20 cellular contexts compared by ENCODE assay signal in the genomic region with DNA sequence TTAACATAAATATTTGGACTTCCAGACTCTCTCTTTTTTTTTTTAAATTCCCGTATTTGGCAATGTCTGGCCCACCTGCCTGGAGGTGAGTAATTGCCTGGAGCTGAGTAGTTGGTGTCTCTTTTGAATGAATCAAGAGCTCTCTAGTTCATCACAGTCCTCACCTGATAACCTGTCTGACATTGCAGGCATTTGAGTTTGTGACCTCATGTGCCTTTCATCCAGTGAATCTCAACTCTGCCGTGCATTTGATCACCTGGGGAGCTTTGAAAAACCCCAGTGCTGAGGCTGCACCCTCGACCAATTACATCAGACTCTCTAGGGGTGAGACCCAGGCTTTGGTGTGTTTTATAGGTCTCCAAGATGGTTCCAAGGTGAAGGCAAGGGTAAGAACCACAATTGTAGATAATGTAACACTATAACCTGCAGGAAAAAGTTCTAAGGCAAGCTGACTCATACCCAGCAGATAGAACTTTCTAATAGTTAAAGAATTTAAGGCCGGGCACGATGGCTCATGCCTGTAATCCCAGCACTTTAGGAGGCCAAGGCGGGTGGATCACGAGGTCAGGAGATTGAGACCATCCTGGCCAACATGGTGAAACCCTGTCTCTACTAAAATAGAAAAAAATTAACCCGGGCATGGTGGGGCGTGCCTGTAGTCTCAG. TPM values are rescaled to one million over a fixed set of nuclear protein-coding genes. Genes with fewer than 3 reads are reported as not detected.
A peak's percentile ranks its signal among the peaks of the same experiment; 100 is the strongest.
DNase-seq lines count a peak whose midpoint lies in the region; ATAC-seq and TF ChIP-seq lines count a peak whose summit lies in the region.
"Had no signal": no experiment of that assay in that cellular context is flagged by ENCODE, and none has a peak within 500 bp of the region (broad histone marks: within the 10 kb centered on the region; RNA-seq: fewer than 3 reads in every experiment).

No MANE protein-coding gene starts in this region.

- H3K9me3 ChIP-seq in right cardiac atrium (ENCODE audit: control insufficient read depth, low read length) (no peaks in the 10 kb centered on the region), right atrium auricular region (peaks cover 5 to 6% of the 10 kb centered on the region in 2 donors)

- no peaks in the 10 kb centered on the region for H3K4me1 ChIP-seq in right cardiac atrium (ENCODE audit: control insufficient read depth, insufficient read depth, low read length)
- H3K4me1 ChIP-seq in right atrium auricular region, result no peaks in the 10 kb centered on the region

- 70% methylated on average over 9 of the region's 9 CpGs for WGBS in right cardiac atrium

- H3K4me3 ChIP-seq in right cardiac atrium (ENCODE audit: low read length), result no peak overlapping the region
- no peak overlapping the region for H3K4me3 ChIP-seq in right atrium auricular region
- H3K4me3 ChIP-seq: cardiac muscle cell, GM12878, heart right ventricle, left lung had no signal

- H3K36me3 ChIP-seq in right atrium auricular region, result no peaks in the 10 kb centered on the region
- H3K36me3 ChIP-seq: cardiac muscle cell, heart right ventricle, left lung had no signal

- no peaks in the 10 kb centered on the region for H3K27me3 ChIP-seq in right cardiac atrium (ENCODE audit: control insufficient read depth, insufficient read depth)
- no peaks in the 10 kb centered on the region for H3K27me3 ChIP-seq in right atrium auricular region
- H3K27me3 ChIP-seq: cardiac muscle cell, heart right ventricle, left lung had no signal

- peak; percentile 33 for DNase-seq in EL
- peak; percentile 4 for DNase-seq in HS-5 (ENCODE audit: low read depth)
- DNase-seq in SW480 (ENCODE audit: low spot score), result peak; percentile 9
- DNase-seq in myocyte (ENCODE audit: low read depth), result peak; percentile 26
- DNase-seq in right cardiac atrium, result no peak
- no peak for DNase-seq in activated T-cell treated with anti-CD3 and anti-CD28 coated beads for 4 hours
- no peak for DNase-seq in right atrium auricular region (ENCODE audit: low spot score)
- DNase-seq: activated CD4-positive, alpha-beta T cell treated with anti-CD3 and anti-CD28 coated beads for 36 hours; activated CD8-positive, alpha-beta memory T cell treated with anti-CD3 and anti-CD28 coated beads for 24 hours; activated naive CD4-positive, alpha-beta T cell treated with Interleukin-2 at 50 U/mL for 16 hours; activated T-cell treated with anti-CD3 and anti-CD28 coated beads, Interleukin-2, amount 50 U/mL, for 4 hours; CD4-positive, CD25-positive, alpha-beta regulatory T cell; heart right ventricle; left lung; NCI-H524; Right ventricle myocardium superior had no signal

- intact Hi-C loops in right cardiac atrium (cut with DNase I), result no loop called here

- H3K27ac ChIP-seq in right cardiac atrium (ENCODE audit: low read length), result no peak overlapping the region
- no peak overlapping the region for H3K27ac ChIP-seq in right atrium auricular region
- H3K27ac ChIP-seq: cardiac muscle cell, heart right ventricle, left lung, parathyroid adenoma had no signal

- TF ChIP-seq CTCF in right atrium auricular region (IDR thresholded peaks at IDR 0.05), result no peak

- ATAC-seq in right cardiac atrium, result no peak
- ATAC-seq: activated CD4-positive, alpha-beta T cell treated with anti-CD3 and anti-CD28 coated beads for 36 hours; activated T-cell treated with anti-CD3 and anti-CD28 coated beads, Interleukin-2, amount 50 U/mL, for 4 hours; GM12878; heart right ventricle; left lung had no signal

RNA-seq across cellular contexts. Expression of a gene that starts 24.5 kb away (rescaled TPM):
- not detected in 2 replicates for total RNA-seq in myocyte
- polyA plus RNA-seq in myocyte (2012), result not detected
- 1 to 10 TPM in 1 of 4 donors, under 1 TPM in 3; 0.24 to 2.5 (median 0.82) TPM for total RNA-seq in right cardiac atrium
- polyA plus RNA-seq in right cardiac atrium, result 0.70 TPM
- total RNA-seq in right atrium auricular region, result 1 to 10 TPM; 1.6 to 2.3 TPM
- total RNA-seq: activated CD4-positive, alpha-beta T cell treated with anti-CD3 and anti-CD28 coated beads for 36 hours; activated T-cell treated with anti-CD3 and anti-CD28 coated beads, Interleukin-2, amount 50 U/mL, for 4 hours; cardiac muscle cell; CD4-positive, CD25-positive, alpha-beta regulatory T cell; GM12878; mononuclear cell had no signal
- polyA plus RNA-seq: cardiac muscle cell; CD4-positive, CD25-positive, alpha-beta regulatory T cell; GM12878 had no signal

Comparison
In these comparisons a context has a peak if more than half of its experiments do, and no peak if none do; other contexts are left out.
1. DNase-seq: peak in EL (single experiment), HS-5 (single experiment), SW480 (single experiment) and myocyte (single experiment); none in right cardiac atrium (0 of 3), activated T-cell treated with anti-CD3 and anti-CD28 coated beads for 4 hours (single experiment) and right atrium auricular region (single experiment).